In the genomic region with DNA sequence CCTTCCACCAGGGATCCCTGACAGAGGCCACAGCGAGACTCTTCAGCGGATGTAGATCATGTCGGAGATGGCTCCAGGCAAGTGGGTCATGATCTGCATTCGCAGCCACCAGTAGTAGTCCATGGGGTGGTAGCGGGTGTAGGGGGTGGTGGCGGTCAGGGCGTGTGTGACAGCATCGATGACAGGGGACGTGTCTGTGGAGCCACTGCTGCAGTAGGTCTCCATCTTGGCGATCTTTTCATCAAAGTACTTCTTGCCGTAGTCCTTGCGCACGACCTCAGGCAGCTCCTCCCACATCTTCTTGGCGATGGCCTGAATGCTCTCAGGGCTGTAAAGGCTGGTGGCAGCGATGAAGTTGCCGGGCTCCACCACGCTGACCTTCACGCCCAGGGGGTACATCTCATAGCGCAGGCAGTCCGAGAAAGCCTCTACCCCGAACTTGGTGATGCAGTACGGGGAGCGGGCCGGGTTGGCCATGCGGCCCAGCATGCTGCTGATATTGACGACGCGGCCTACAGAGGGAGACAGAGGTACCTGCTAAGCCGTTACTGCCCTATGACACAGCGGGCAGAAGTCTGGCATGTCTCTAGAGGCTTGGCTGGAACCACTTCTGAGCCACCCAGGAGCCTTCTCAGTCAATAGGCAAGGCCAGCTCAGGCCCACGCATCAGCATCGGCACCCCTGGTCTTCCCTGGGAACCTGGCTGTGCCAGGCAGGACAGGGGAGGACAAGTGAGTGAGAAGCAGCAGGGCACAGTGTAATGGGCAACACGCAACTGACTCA, we compare ENCODE assay signal across 25 cellular contexts. TPM values are rescaled to one million over a fixed set of nuclear protein-coding genes. Genes with fewer than 3 reads are reported as not detected.
DNase-seq lines count a peak whose midpoint lies in the region; ATAC-seq and TF ChIP-seq lines count a peak whose summit lies in the region.
"Had no signal": no experiment of that assay in that cellular context is flagged by ENCODE, and none has a peak within 500 bp of the region (broad histone marks: within the 10 kb centered on the region; RNA-seq: fewer than 3 reads in every experiment).

No MANE protein-coding gene starts in this region.

- BruUV-seq in PC-3 (replicated peaks; lab: Mats Ljungman, UMichigan), result no TSS peak

- intact Hi-C loops in PC-3 (cut with micrococcal nuclease), result loop anchor here (2.0 to 5.0 kb wide), 2 partner anchors 57 to 215 kb away; a partner anchor contains a TSS

- no peak overlapping the region for H2AFZ ChIP-seq in ACC112 (ENCODE audit: low read length, unreplicated experiment)
- no peak overlapping the region for H2AFZ ChIP-seq in mesenchymal stem cell (ENCODE audit: low read depth, low read length)
- no peak overlapping the region for H2AFZ ChIP-seq in PC-3 (ENCODE audit: low read length)

- H2BK12ac ChIP-seq in mesenchymal stem cell (ENCODE audit: low read length in 2 of 2), result no peak overlapping the region

- H2BK5ac ChIP-seq in mesenchymal stem cell (ENCODE audit: low read depth, low read length, poor library complexity, severe bottlenecking), result no peak overlapping the region

- no peaks in the 10 kb centered on the region for H4K20me1 ChIP-seq in PC-3 (ENCODE audit: low read length)

- DNase-seq in H7, result peak; percentile 78
- DNase-seq in brain microvascular endothelial cell, result no peak
- DNase-seq in mesenchymal stem cell, result no peak
- DNase-seq in dedifferentiated amniotic fluid mesenchymal stem cell (ENCODE audit: extremely low spot score), result no peak
- no peak for DNase-seq in T-helper 1 cell
- DNase-seq in NCI-H82 treated with DMSO at 0.1 percent for 48 hours (lab: John Stamatoyannopoulos, UW; ENCODE audit: unreplicated experiment), result no peak
- DNase-seq in PC-3, result no peak
- DNase-seq: activated CD4-positive, alpha-beta T cell treated with anti-CD3 and anti-CD28 coated beads, Interleukin-2, amount 50 U/mL, for 4 hours; activated naive CD4-positive, alpha-beta T cell treated with anti-CD3 and anti-CD28 coated beads for 36 hours; activated T-cell treated with anti-CD3 and anti-CD28 coated beads, Interleukin-2, amount 50 U/mL, for 1 hour; CD8-positive, alpha-beta T cell; effector memory CD8-positive, alpha-beta T cell; left colon; midbrain; NCI-H1694 treated with DMSO at 0.1 percent for 48 hours; NCI-H82; nephron progenitor cell; stimulated activated CD4-positive, alpha-beta T cell treated with anti-CD3 and anti-CD28 coated beads, Interleukin-2, amount 100 ng/mL, for 48 hours; stimulated activated naive CD8-positive, alpha-beta T cell treated with anti-CD3 and anti-CD28 coated beads, Interleukin-15, amount 100 ng/mL, for 72 hours; T-helper 2 cell; trophoblast cell; WERI-Rb-1 had no signal

- H3K36me3 ChIP-seq in ACC112 (ENCODE audit: insufficient read depth, low read length) (no peaks in the 10 kb centered on the region), H7 (replicated peaks; ENCODE audit: control insufficient read depth, insufficient read depth, low read length) (no peaks in the 10 kb centered on the region), brain microvascular endothelial cell (replicated peaks) (no peaks in the 10 kb centered on the region), mesenchymal stem cell (ENCODE audit: control insufficient read depth in 1 of 2, insufficient read depth in 2 of 2, low read depth in 1 of 2, low read length in 2 of 2) (peaks cover 0 to 26% of the 10 kb centered on the region in 2 experiments), PC-3 (ENCODE audit: low read depth, low read length) (no peaks in the 10 kb centered on the region)
- H3K36me3 ChIP-seq: SJSA1, WERI-Rb-1 had no signal

- H3K4me1 ChIP-seq in ACC112 (ENCODE audit: control insufficient read depth, insufficient read depth, low read length, unreplicated experiment) (peaks cover 21% of the 10 kb centered on the region), mesenchymal stem cell (ENCODE audit: control insufficient read depth, insufficient read depth, low read depth, low read length) (peaks cover 39% of the 10 kb centered on the region), PC-3 (ENCODE audit: insufficient read depth, low read length) (peaks cover 42% of the 10 kb centered on the region)

- H3K9me3 ChIP-seq in mesenchymal stem cell (ENCODE audit: control insufficient read depth, low read length), result no peaks in the 10 kb centered on the region
- H3K9me3 ChIP-seq in PC-3 (ENCODE audit: low read length), result no peaks in the 10 kb centered on the region
- H3K9me3 ChIP-seq: SJSA1 had no signal

- H3K79me2 ChIP-seq in ACC112 (ENCODE audit: control insufficient read depth, insufficient read depth, low read length, unreplicated experiment) (no peaks in the 10 kb centered on the region), PC-3 (ENCODE audit: low read length) (no peaks in the 10 kb centered on the region)

- no peak overlapping the region for H3K18ac ChIP-seq in mesenchymal stem cell (ENCODE audit: low read depth in 1 of 2, low read length in 2 of 2)

- H3K27ac ChIP-seq in ACC112 (ENCODE audit: low read depth, low read length) (peak overlapping the region; percentile 45; the same call in 1 of the 2 replicates), brain microvascular endothelial cell (no peak overlapping the region), mesenchymal stem cell (ENCODE audit: low read length, poor library complexity, severe bottlenecking) (no peak overlapping the region), PC-3 (ENCODE audit: low read length) (no peak overlapping the region)
- H3K27ac ChIP-seq: SJSA1, WERI-Rb-1 had no signal

- peak overlapping the region; percentile 4 for H2AK5ac ChIP-seq in mesenchymal stem cell (ENCODE audit: low read length, severe bottlenecking)

- CTCF ChIA-PET in PC-3 (lab: Charles Lee), result no interaction called here

- in situ Hi-C loops in brain microvascular endothelial cell (cut with HindIII; ENCODE audit: low pct_ligation_motif_present, low sequenced_read_pairs), result loop anchor here (25.0 kb wide), 1 partner anchor 225 kb away; a partner anchor contains a TSS

- no peaks in the 10 kb centered on the region for H3F3A ChIP-seq in PC-3 (ENCODE audit: low read length, unreplicated experiment)

- H3K4ac ChIP-seq in mesenchymal stem cell (ENCODE audit: low read depth in 1 of 2, low read length in 2 of 2), result no peak overlapping the region

- H3K9ac ChIP-seq in mesenchymal stem cell (ENCODE audit: low read length), result no peak overlapping the region
- no peak overlapping the region for H3K9ac ChIP-seq in PC-3 (ENCODE audit: low read length)

- no peaks in the 10 kb centered on the region for H3K9me2 ChIP-seq in PC-3 (replicated peaks; ENCODE audit: low read length)

- H2BK15ac ChIP-seq in mesenchymal stem cell (ENCODE audit: low read depth, poor library complexity, severe bottlenecking), result no peak overlapping the region

- H3K4me2 ChIP-seq in mesenchymal stem cell (ENCODE audit: low read length, poor library complexity, severe bottlenecking) (no peak overlapping the region), PC-3 (ENCODE audit: low read length) (no peak overlapping the region)

- H3K79me1 ChIP-seq in mesenchymal stem cell (replicated peaks; ENCODE audit: low read length, poor library complexity, severe bottlenecking), result peaks cover 8% of the 10 kb centered on the region

- H2BK120ac ChIP-seq in mesenchymal stem cell (ENCODE audit: low read depth, low read length), result no peak overlapping the region

- TF ChIP-seq CTCF in brain microvascular endothelial cell (IDR thresholded peaks at IDR 0.05; ENCODE audit: low read depth, low read length, missing control alignments) (peak; percentile 13), PC-3 (conservative IDR thresholded peaks at IDR 0.05; ENCODE audit: low read depth, low read length) (no peak)

- WGBS in mesenchymal stem cell, result 94% methylated on average over 33 of the region's 33 CpGs

- H3K4me3 ChIP-seq in ACC112 (ENCODE audit: low read depth, low read length) (no peak overlapping the region), H7 (ENCODE audit: insufficient read depth, low read depth, low read length) (no peak overlapping the region), brain microvascular endothelial cell (ENCODE audit: low read depth, low read length) (no peak overlapping the region), mesenchymal stem cell (ENCODE audit: insufficient read depth in 1 of 2, low read depth in 1 of 2, low read length in 2 of 2) (no peak overlapping the region), PC-3 (ENCODE audit: low read length) (no peak overlapping the region)
- H3K4me3 ChIP-seq: SJSA1 had no signal

- H3K27me3 ChIP-seq in ACC112 (ENCODE audit: insufficient read depth, low read length) (no peaks in the 10 kb centered on the region), H7 (ENCODE audit: control insufficient read depth, insufficient read depth, low read length) (peaks cover 2% of the 10 kb centered on the region; the same call in 1 of the 2 replicates), brain microvascular endothelial cell (replicated peaks) (no peaks in the 10 kb centered on the region), mesenchymal stem cell (ENCODE audit: control insufficient read depth in 1 of 2, insufficient read depth in 1 of 2, low read length in 2 of 2) (peaks cover 0 to 22% of the 10 kb centered on the region in 2 experiments), PC-3 (ENCODE audit: low read length) (no peaks in the 10 kb centered on the region)
- H3K27me3 ChIP-seq: SJSA1 had no signal

- H4K91ac ChIP-seq in mesenchymal stem cell (ENCODE audit: low read length), result no peak overlapping the region

- no peak overlapping the region for H3K23ac ChIP-seq in mesenchymal stem cell (ENCODE audit: low read length in 2 of 2)

- ATAC-seq in PC-3, result no peak
- ATAC-seq: CD8-positive, alpha-beta T cell; effector memory CD8-positive, alpha-beta T cell; Panc1; stimulated activated naive CD8-positive, alpha-beta T cell treated with anti-CD3 and anti-CD28 coated beads, Interleukin-15, amount 100 ng/mL, for 72 hours had no signal

- POLR2A ChIA-PET in PC-3 (lab: Charles Lee; ENCODE audit: unreplicated experiment), result no interaction called here

- no peak overlapping the region for H4K8ac ChIP-seq in mesenchymal stem cell (ENCODE audit: low read length)

- H3K14ac ChIP-seq in mesenchymal stem cell (ENCODE audit: low read length in 2 of 2), result no peak overlapping the region

RNA-seq across cellular contexts. Expression of a gene that starts 43.7 kb away (rescaled TPM):
- 25.3 and 25.7 TPM in 2 replicates for total RNA-seq in H7 (2014; rRNA removed; shearing (Covaris generic))
- polyA plus RNA-seq in mesenchymal stem cell (2013, experiment 1 of 2), result 2.1 TPM
- polyA plus RNA-seq in mesenchymal stem cell (2013, experiment 2 of 2), result 2.0 TPM
- 10.6 and 14.1 TPM in 2 replicates for total RNA-seq in PC-3 (2014; rRNA removed)
